ENCODE assay signal across 22 cellular contexts in genomic region chr3:445960-446359, GRCh38.
DNase-seq lines count a peak whose midpoint lies in the region; ATAC-seq, FAIRE-seq and TF ChIP-seq lines count a peak whose summit lies in the region.
"Had no signal": no experiment of that assay in that cellular context is flagged by ENCODE, and none has a peak within 500 bp of the region (broad histone marks: within the 10 kb centered on the region; RNA-seq: fewer than 3 reads in every experiment).

No MANE protein-coding gene starts in this region.

- H3K9ac ChIP-seq in IMR-90 (ENCODE audit: low read depth, low read length) (no peak overlapping the region), K562 (ENCODE audit: insufficient read depth in 1 of 2, low read depth in 2 of 2, low read length in 2 of 2) (no peak overlapping the region)
- H3K9ac ChIP-seq: BLaER1 had no signal

- H2AK5ac ChIP-seq in IMR-90 (ENCODE audit: low read depth, low read length), result no peak overlapping the region

- dilution Hi-C loops in IMR-90 (cut with HindIII; ENCODE audit: low sequenced_read_pairs, unreplicated experiment), result no loop called here

- no peak overlapping the region for H2BK15ac ChIP-seq in IMR-90 (ENCODE audit: low read depth, low read length)

- CTCF ChIA-PET in IMR-90 (lab: Yijun Ruan, JAX), result no interaction called here
- CTCF ChIA-PET in K562 (lab: Yijun Ruan, JAX; ENCODE audit: low intra/inter-chr PET ratio), result no interaction called here

- H3K27ac ChIP-seq in IMR-90 (ENCODE audit: insufficient read depth, low read length) (no peak overlapping the region), K562 (ENCODE audit: extremely low read depth, low read depth, low read length) (no peak overlapping the region), left lung (no peak overlapping the region), caudate nucleus (ENCODE audit: low read depth, low read length) (no peak overlapping the region)
- H3K27ac ChIP-seq: BLaER1, C4-2B had no signal

- no peak overlapping the region for H2AK9ac ChIP-seq in IMR-90 (replicated peaks; ENCODE audit: low read depth, low read length, poor library complexity)

- no peak for DNase-seq in IMR-90
- no peak for DNase-seq in K562 (ENCODE audit: extremely low read depth in 1 of 4, low spot score in 3 of 4)
- DNase-seq in epithelial cell of esophagus (ENCODE audit: low read depth), result peak; percentile 45
- no peak for DNase-seq in left lung
- DNase-seq in NCI-H1092 treated with DMSO at 0.1 percent for 48 hours (lab: John Stamatoyannopoulos, UW), result no peak
- no peak for DNase-seq in mucosa of gallbladder (ENCODE audit: low spot score)
- no peak for DNase-seq in caudate nucleus (lab: John Stamatoyannopoulos, UW)
- DNase-seq: Caco-2; CD4-positive, CD25-positive, alpha-beta regulatory T cell; CD8-positive, alpha-beta T cell; DMS153; DND-41; HFFc6 had no signal

- H3K4ac ChIP-seq in IMR-90 (ENCODE audit: low read depth, low read length), result no peak overlapping the region

- H2AFZ ChIP-seq in IMR-90 (replicated peaks; ENCODE audit: low read length, poor library complexity), result no peak overlapping the region
- no peak overlapping the region for H2AFZ ChIP-seq in K562 (ENCODE audit: low read depth, low read length)
- H2AFZ ChIP-seq: GM23338 had no signal

- H3K23ac ChIP-seq in IMR-90 (ENCODE audit: low read depth, low read length), result no peak overlapping the region

- no peak overlapping the region for H4K5ac ChIP-seq in IMR-90 (ENCODE audit: low read depth, low read length)

- no peak overlapping the region for H3K14ac ChIP-seq in IMR-90 (replicated peaks; ENCODE audit: low read depth, low read length)

- intact Hi-C loops in IMR-90 (cut with micrococcal nuclease) (no loop called here), K562 (cut with micrococcal nuclease) (no loop called here), left lung (cut with DNase I) (no loop called here)

- BruUV-seq in IMR-90 (replicated peaks; lab: Mats Ljungman, UMichigan) (no TSS peak), K562 (replicated peaks; lab: Mats Ljungman, UMichigan) (no TSS peak)

- no peak for FAIRE-seq in K562 (lab: Jason Lieb, UNC)
- FAIRE-seq: G401.6, GM12892, GM19239, H54 had no signal

- TF ChIP-seq POLR2A in IMR-90 (IDR thresholded peaks at IDR 0.05; ENCODE audit: low read depth, low read length) (no peak), K562 (conservative IDR thresholded peaks at IDR 0.05) (no peak)

- TF ChIP-seq RAD21 in IMR-90 (IDR thresholded peaks at IDR 0.05; ENCODE audit: low read length) (no peak), K562 (CRISPR knock-in tag; conservative IDR thresholded peaks at IDR 0.05 in 1 of 2, IDR thresholded peaks at IDR 0.05 in 1 of 2) (no peak)

- H3K9me3 ChIP-seq in IMR-90 (ENCODE audit: control insufficient read depth, insufficient read depth, low read length) (no peaks in the 10 kb centered on the region), K562 (replicated peaks; ENCODE audit: control insufficient read depth, insufficient read depth, low read depth, low read length) (peaks cover 1% of the 10 kb centered on the region; the same call in 1 of the 2 replicates), left lung (peaks cover 0 to 13% of the 10 kb centered on the region in 2 donors)
- H3K9me3 ChIP-seq: BLaER1, Caco-2, HAP-1 had no signal

- no peaks in the 10 kb centered on the region for H4K20me1 ChIP-seq in IMR-90 (ENCODE audit: insufficient read depth, low read length)
- no peaks in the 10 kb centered on the region for H4K20me1 ChIP-seq in K562 (replicated peaks; ENCODE audit: control insufficient read depth, insufficient read depth, low read length)
- H4K20me1 ChIP-seq: BLaER1 had no signal

- POLR2A ChIA-PET in IMR-90 (lab: Charles Lee; ENCODE audit: unreplicated experiment) (no interaction called here), K562 (lab: Yijun Ruan, JAX) (no interaction called here)

- no peaks in the 10 kb centered on the region for H3K79me1 ChIP-seq in IMR-90 (ENCODE audit: low read depth in 1 of 2, low read length in 2 of 2)

- no peaks in the 10 kb centered on the region for H3K9me1 ChIP-seq in IMR-90 (ENCODE audit: insufficient read depth, low read length)
- H3K9me1 ChIP-seq in K562 (ENCODE audit: control insufficient read depth, insufficient read depth, low read length), result no peaks in the 10 kb centered on the region

- no peak overlapping the region for H3K18ac ChIP-seq in IMR-90 (ENCODE audit: low read depth, low read length)

- H3K36me3 ChIP-seq in IMR-90 (ENCODE audit: control insufficient read depth, insufficient read depth, low read length) (no peaks in the 10 kb centered on the region), K562 (ENCODE audit: control insufficient read depth, insufficient read depth, low read length) (no peaks in the 10 kb centered on the region), left lung (no peaks in the 10 kb centered on the region)
- H3K36me3 ChIP-seq: BLaER1, HAP-1 had no signal

- TF ChIP-seq CTCF in IMR-90 (conservative IDR thresholded peaks at IDR 0.05; ENCODE audit: low read depth, low read length), result no peak
- no peak for TF ChIP-seq CTCF in K562 (IDR thresholded peaks at IDR 0.05 in 2 of 3, conservative IDR thresholded peaks at IDR 0.05 in 1 of 3; ENCODE audit: insufficient read depth in 2 of 3, low read depth in 1 of 3, low read length in 3 of 3)
- no peak for TF ChIP-seq CTCF in epithelial cell of esophagus (IDR thresholded peaks at IDR 0.05; ENCODE audit: insufficient read depth, low read depth, low read length, missing control alignments)
- TF ChIP-seq CTCF in left lung (IDR thresholded peaks at IDR 0.05), result no peak

- no CpG with 5 or more reads among the region's 2 CpGs for WGBS in IMR-90 (ENCODE audit: extremely low coverage in 2 of 2, insufficient read length in 1 of 2), 2 experiments
- 0% methylated on average over 2 of the region's 2 CpGs for WGBS in K562 (ENCODE audit: insufficient coverage, low coverage, missing lambda C conversion rate)

- no peak overlapping the region for H2BK5ac ChIP-seq in IMR-90 (ENCODE audit: low read depth, low read length, poor library complexity, severe bottlenecking)

- ATAC-seq in IMR-90 (ENCODE audit: low read depth) (no peak), K562 (no peak), left lung (peak; percentile 87), GM21526 (IDR thresholded peaks at IDR 0.05; ENCODE audit: low FRiP score, unreplicated experiment) (no peak)
- ATAC-seq: CD8-positive, alpha-beta T cell; GM23338 had no signal

- H3K4me3 ChIP-seq in IMR-90 (ENCODE audit: insufficient read depth, low read depth, low read length), result no peak overlapping the region
- no peak overlapping the region for H3K4me3 ChIP-seq in K562
- H3K4me3 ChIP-seq in epithelial cell of esophagus (ENCODE audit: low read length), result no peak overlapping the region
- H3K4me3 ChIP-seq in left lung, result no peak overlapping the region
- H3K4me3 ChIP-seq: BLaER1, GM23338, HAP-1 had no signal

- H3K27me3 ChIP-seq in IMR-90 (ENCODE audit: control insufficient read depth, insufficient read depth, low read length) (no peaks in the 10 kb centered on the region), K562 (ENCODE audit: control insufficient read depth in 2 of 2, insufficient read depth in 2 of 2, low read length in 2 of 2) (no peaks in the 10 kb centered on the region; a peak in 1 of 5 replicates), left lung (no peaks in the 10 kb centered on the region)
- H3K27me3 ChIP-seq: BLaER1 had no signal

- in situ Hi-C loops in IMR-90 (cut with MboI; ENCODE audit: low sequenced_read_pairs) (no loop called here), K562 (cut with MboI) (no loop called here)

- no peak overlapping the region for H3K56ac ChIP-seq in IMR-90 (ENCODE audit: extremely low read depth, insufficient read depth, low read length)

- no peak overlapping the region for H4K8ac ChIP-seq in IMR-90 (ENCODE audit: low read depth in 2 of 2, low read length in 2 of 2)

- TF ChIP-seq EP300 in K562 (IDR thresholded peaks at IDR 0.05; ENCODE audit: low read length), result no peak

- no peak overlapping the region for H2BK20ac ChIP-seq in IMR-90 (ENCODE audit: low read depth, low read length)

- H3K4me2 ChIP-seq in IMR-90 (ENCODE audit: low read depth, low read length) (no peak overlapping the region), K562 (ENCODE audit: insufficient read depth, low read length) (no peak overlapping the region)
- H3K4me2 ChIP-seq: BLaER1, GM23338 had no signal

- H3K79me2 ChIP-seq in K562 (ENCODE audit: control insufficient read depth, insufficient read depth, low read length), result no peaks in the 10 kb centered on the region

- no peak overlapping the region for H4K91ac ChIP-seq in IMR-90 (ENCODE audit: insufficient read depth, low read depth, low read length)

- no peaks in the 10 kb centered on the region for H3K4me1 ChIP-seq in IMR-90 (ENCODE audit: control insufficient read depth, insufficient read depth, low read length)
- H3K4me1 ChIP-seq in K562 (replicated peaks in 1 of 2; ENCODE audit: control insufficient read depth in 2 of 2, insufficient read depth in 2 of 2, low read length in 2 of 2), result no peaks in the 10 kb centered on the region
- H3K4me1 ChIP-seq in left lung, result no peaks in the 10 kb centered on the region
- H3K4me1 ChIP-seq: BLaER1, Caco-2 had no signal

- no peak overlapping the region for H2BK120ac ChIP-seq in IMR-90 (ENCODE audit: low read depth, low read length)

TF ChIP-seq in IMR-90, 13 proteins besides CTCF, POLR2A, EP300 and RAD21:
- TF ChIP-seq RCOR1 (IDR thresholded peaks at IDR 0.05; ENCODE audit: insufficient replicate concordance, low read length) (no peak), MAFK (IDR thresholded peaks at IDR 0.05; ENCODE audit: low read depth, low read length) (peak; percentile 89), FOS (IDR thresholded peaks at IDR 0.05; ENCODE audit: low read depth, low read length) (no peak)
TF ChIP-seq in IMR-90: peak in this region for 1.

TF ChIP-seq in K562, 482 proteins besides CTCF, POLR2A, EP300 and RAD21 (continues in another document):
- TF ChIP-seq ZNF277 (CRISPR knock-in tag; IDR thresholded peaks at IDR 0.05; ENCODE audit: borderline replicate concordance), result no peak
- no peak for TF ChIP-seq ERF (CRISPR knock-in tag; IDR thresholded peaks at IDR 0.05)
- no peak for TF ChIP-seq ZNF184 (CRISPR knock-in tag; IDR thresholded peaks at IDR 0.05)
- TF ChIP-seq RBM25 (IDR thresholded peaks at IDR 0.05; ENCODE audit: low read depth, low read length, severe bottlenecking), result no peak
- TF ChIP-seq TEAD1 (CRISPR knock-in tag; IDR thresholded peaks at IDR 0.05), result no peak
- TF ChIP-seq GABPA (tag; conservative IDR thresholded peaks at IDR 0.05; ENCODE audit: low read depth), result no peak
- no peak for TF ChIP-seq JUND (IDR thresholded peaks at IDR 0.05; ENCODE audit: borderline replicate concordance, low read depth, low read length)
- no peak for TF ChIP-seq JUND (tag; IDR thresholded peaks at IDR 0.05; ENCODE audit: borderline replicate concordance, low read depth, low read length)
